In genomic region chrX:34687095-34687494, GRCh38 we compare ENCODE assay signal across 24 cellular contexts.
"Had no signal": no experiment of that assay in that cellular context is flagged by ENCODE, and none has a peak within 500 bp of the region (broad histone marks: within the 10 kb centered on the region; RNA-seq: fewer than 3 reads in every experiment).

No MANE protein-coding gene starts in this region.

- H3K4me1 ChIP-seq: esophagus muscularis mucosa, foreskin keratinocyte, gastroesophageal sphincter, heart right ventricle, left lung, lower lobe of right lung had no signal

- H3K27me3 ChIP-seq: esophagus muscularis mucosa, foreskin keratinocyte, gastroesophageal sphincter, heart right ventricle, left lung had no signal

- DNase-seq: dermis blood vessel endothelial cell; dorsolateral prefrontal cortex; effector CD4-positive, alpha-beta T cell; effector memory CD4-positive, alpha-beta T cell; foreskin keratinocyte; glutamatergic neuron; head of caudate nucleus; heart right ventricle; hippocampal formation; left cardiac atrium; left lung; left ventricle myocardium superior; lower lobe of right lung; mesenchymal stem cell; mucosa of descending colon; naive B cell had no signal

- FAIRE-seq: colon, endothelial cell of umbilical vein, frontal cortex, islet of Langerhans, keratinocyte had no signal

- H3K4me3 ChIP-seq: coronary artery, dorsolateral prefrontal cortex, esophagus muscularis mucosa, gastroesophageal sphincter, heart right ventricle, left lung, lower lobe of right lung, mucosa of descending colon had no signal

- H3K27ac ChIP-seq: coronary artery, dorsolateral prefrontal cortex, esophagus muscularis mucosa, foreskin keratinocyte, gastroesophageal sphincter, heart right ventricle, left lung, lower lobe of right lung had no signal

- ATAC-seq: foreskin keratinocyte, gastroesophageal sphincter, heart right ventricle, left cardiac atrium, left lung, left ventricle myocardium superior, lower lobe of right lung, mucosa of descending colon had no signal

- H3K9me3 ChIP-seq: gastroesophageal sphincter, lower lobe of right lung, mucosa of descending colon had no signal

- H3K36me3 ChIP-seq: esophagus muscularis mucosa, gastroesophageal sphincter, heart right ventricle, left lung, lower lobe of right lung had no signal
